9 cellular contexts compared by ENCODE assay signal in the genomic region with DNA sequence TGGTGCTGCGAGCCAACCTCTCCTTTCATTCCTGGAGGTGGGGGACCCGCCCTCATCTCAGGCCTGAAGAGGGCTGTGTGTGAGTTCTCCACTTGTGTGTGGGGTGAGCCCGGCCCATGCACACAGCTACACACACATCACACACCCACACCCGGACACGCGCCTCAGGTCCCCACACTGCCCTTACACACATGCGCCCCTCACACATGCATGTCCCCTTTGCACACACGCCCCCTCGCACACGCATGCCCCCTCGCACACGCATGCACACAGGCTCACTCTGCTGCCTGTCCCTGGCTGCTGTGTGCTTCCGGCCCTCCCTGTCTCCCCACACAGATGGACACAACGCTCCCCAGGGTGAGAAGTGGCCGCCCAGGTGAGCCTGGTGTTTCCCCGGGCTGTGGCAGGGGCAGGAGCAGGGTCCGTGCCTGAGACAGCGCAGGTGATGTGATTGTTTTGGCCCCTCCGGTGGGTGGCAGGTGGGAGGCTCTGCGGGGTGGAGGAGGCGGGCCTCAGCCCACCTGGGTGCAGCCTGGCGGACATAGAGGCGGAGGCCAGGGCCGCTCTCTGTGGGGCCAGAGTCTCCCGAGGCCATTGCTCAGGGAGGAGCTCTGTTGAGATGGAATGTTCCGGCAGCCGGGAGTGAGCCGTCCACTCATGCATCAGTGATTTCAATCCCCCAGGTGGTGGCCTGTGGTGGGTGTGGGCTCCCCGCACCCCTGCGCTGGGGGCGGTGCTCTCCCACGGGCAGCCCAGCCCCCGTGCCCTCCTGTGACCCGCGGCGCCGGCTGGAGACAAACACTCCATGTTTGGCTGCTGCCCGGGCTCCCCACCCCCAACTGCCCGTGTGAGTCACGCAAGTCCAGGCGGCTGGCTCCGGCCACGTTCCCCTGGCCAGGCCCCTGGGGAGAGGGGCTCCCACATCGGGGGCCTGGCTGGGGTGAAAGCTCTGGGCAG. TPM values are rescaled to one million over a fixed set of nuclear protein-coding genes. Genes with fewer than 3 reads are reported as not detected.
DNase-seq lines count a peak whose midpoint lies in the region; TF ChIP-seq lines count a peak whose summit lies in the region.
"Had no signal": no experiment of that assay in that cellular context is flagged by ENCODE, and none has a peak within 500 bp of the region (broad histone marks: within the 10 kb centered on the region; RNA-seq: fewer than 3 reads in every experiment).

No MANE protein-coding gene starts in this region.

- H3K4me3 ChIP-seq in urinary bladder (ENCODE audit: low read depth, low read length): no peak overlapping the region

- H3K36me3 ChIP-seq in urinary bladder (ENCODE audit: insufficient read depth): no peaks in the 10 kb centered on the region

- DNase-seq in NCI-H1092 treated with DMSO at 0.1 percent for 48 hours (lab: John Stamatoyannopoulos, UW) (peak; percentile 21), NCI-H1092 (lab: John Stamatoyannopoulos, UW) (no peak), lung microvascular endothelial cell (ENCODE audit: low read depth in 2 of 2) (peak; percentile 67 to 74), GM20000 (ENCODE audit: low spot score) (no peak), NCI-H128 (lab: John Stamatoyannopoulos, UW; ENCODE audit: unreplicated experiment) (no peak), NCI-H2029 (lab: John Stamatoyannopoulos, UW) (no peak)
- DNase-seq: activated CD8-positive, alpha-beta memory T cell treated with anti-CD3 and anti-CD28 coated beads, Interleukin-2, amount 50 U/mL, for 48 hours had no signal

- H3K4me1 ChIP-seq in urinary bladder (ENCODE audit: insufficient read depth): no peaks in the 10 kb centered on the region

- WGBS in urinary bladder: 37% methylated on average over 44 of the region's 44 CpGs

- H3K27ac ChIP-seq in cingulate gyrus (ENCODE audit: low read depth, low read length): peak overlapping the region; percentile 41
- H3K27ac ChIP-seq in urinary bladder (ENCODE audit: low read depth): peak overlapping the region; percentile 53

- no peak for TF ChIP-seq CTCF in GM20000 (IDR thresholded peaks at IDR 0.05; ENCODE audit: extremely low read depth, missing control alignments)

RNA-seq across cellular contexts. Expression of a gene that starts 29.1 kb away (rescaled TPM):
- total RNA-seq in lung microvascular endothelial cell (under 0.01 TPM in 2 replicates), urinary bladder (10.6 TPM)
- 151 TPM for polyA plus RNA-seq in urinary bladder

RNA-seq across cellular contexts. Expression of a gene that starts 43.1 kb away (rescaled TPM):
- total RNA-seq in lung microvascular endothelial cell: not detected in 2 replicates
- not detected for total RNA-seq in urinary bladder
- polyA plus RNA-seq in urinary bladder: 0.71 TPM

RNA-seq across cellular contexts. Expression of a gene that starts 48.0 kb away (rescaled TPM):
- total RNA-seq in lung microvascular endothelial cell: not detected in 2 replicates
- 4.4 TPM for total RNA-seq in urinary bladder
- polyA plus RNA-seq in urinary bladder: 80.3 TPM

RNA-seq across cellular contexts. Expression of a gene that starts 58.5 kb away (rescaled TPM):
- total RNA-seq in lung microvascular endothelial cell: not detected in 2 replicates
- 10.8 TPM for total RNA-seq in urinary bladder
- 72.9 TPM for polyA plus RNA-seq in urinary bladder

Comparison
In these comparisons a context has a peak if more than half of its experiments do, and no peak if none do; other contexts are left out.
1. DNase-seq: peak in NCI-H1092 treated with DMSO at 0.1 percent for 48 hours (single experiment) and lung microvascular endothelial cell (2 of 2); none in NCI-H1092 (single experiment), GM20000 (single experiment), NCI-H128 (single experiment) and NCI-H2029 (single experiment).
2. RNA of a gene that starts 29.1 kb away (total RNA-seq): 10.6 TPM in urinary bladder (single experiment); under 0.01 TPM in lung microvascular endothelial cell; every median in the first group is over 10 times any median in the second.